In the genomic region with DNA sequence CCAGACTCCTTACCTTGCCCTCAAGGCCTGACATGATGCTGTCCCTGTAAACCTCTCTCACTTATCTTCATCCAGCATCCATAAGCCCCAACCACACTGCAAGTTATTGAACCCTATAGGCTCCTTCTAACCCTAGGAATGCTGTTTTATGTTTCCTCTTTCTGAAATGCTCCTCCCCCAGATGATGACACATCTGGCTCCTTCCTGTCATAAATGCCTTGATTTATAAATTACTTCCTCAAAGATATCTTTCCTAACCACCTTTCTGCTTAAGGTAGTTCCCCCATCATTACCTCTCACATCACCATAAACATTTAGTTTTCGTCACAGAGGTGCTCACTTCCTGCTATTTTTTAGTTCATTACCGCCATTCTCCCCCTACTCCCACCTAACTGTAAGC, we compare ENCODE assay signal across 1 cellular context.
TF ChIP-seq lines count a peak whose summit lies in the region.

No MANE protein-coding gene starts in this region.

TF ChIP-seq in GM12878, 131 proteins besides CTCF, POLR2A, EP300 and RAD21 (continued from another document and continues in another):
- TF ChIP-seq CUX1 (IDR thresholded peaks at IDR 0.05; ENCODE audit: insufficient replicate concordance, low read depth, low read length) (no peak), PKNOX1 (IDR thresholded peaks at IDR 0.05) (peak; percentile 41), SP1 (IDR thresholded peaks at IDR 0.05; ENCODE audit: low read depth, low read length) (no peak), CHD4 (IDR thresholded peaks at IDR 0.05) (no peak), SPI1 (IDR thresholded peaks at IDR 0.05; ENCODE audit: borderline replicate concordance, insufficient read depth, low read depth, low read length) (peak; percentile 50; the same call in 1 of the 2 replicates), NBN (IDR thresholded peaks at IDR 0.05) (0 out of 2 replicates have a peak, but pooled peaks have one; percentile 35), SMAD1 (IDR thresholded peaks at IDR 0.05; ENCODE audit: low read depth, partially characterized antibody) (no peak), CREB1 (IDR thresholded peaks at IDR 0.05; ENCODE audit: low read depth) (peak; percentile 87), SUPT20H (IDR thresholded peaks at IDR 0.05; ENCODE audit: borderline replicate concordance, control insufficient read depth, low read depth, low read length) (no peak), ZZZ3 (IDR thresholded peaks at IDR 0.05; ENCODE audit: control insufficient read depth, insufficient read length, low read depth) (no peak), ZNF384 (IDR thresholded peaks at IDR 0.05; ENCODE audit: borderline replicate concordance, low read depth, low read length) (no peak), CBX3 (IDR thresholded peaks at IDR 0.05; ENCODE audit: borderline replicate concordance, low read depth) (no peak), SMC3 (IDR thresholded peaks at IDR 0.05; ENCODE audit: borderline replicate concordance, low read length) (no peak), SMAD5 (IDR thresholded peaks at IDR 0.05; ENCODE audit: low read depth) (no peak), ZNF592 (IDR thresholded peaks at IDR 0.05) (no peak), RFX5 (IDR thresholded peaks at IDR 0.05; ENCODE audit: low read depth, low read length) (no peak), SRF (IDR thresholded peaks at IDR 0.05; ENCODE audit: low read depth in 2 of 2, low read length in 2 of 2) (no peak), DPF2 (IDR thresholded peaks at IDR 0.05) (0 out of 2 replicates have a peak, but pooled peaks have one; percentile 8), ETV6 (conservative IDR thresholded peaks at IDR 0.05 in 1 of 2, IDR thresholded peaks at IDR 0.05 in 1 of 2; ENCODE audit: borderline replicate concordance in 1 of 2, low read depth in 1 of 2) (peak in 1 of 2 experiments; percentile 77; a peak in 2 of 4 replicates), NFIC (IDR thresholded peaks at IDR 0.05; ENCODE audit: low read depth, low read length) (no peak; the same call in 1 of the 2 replicates), FOS (IDR thresholded peaks at IDR 0.05; ENCODE audit: borderline replicate concordance, extremely low read depth, insufficient read length) (no peak), BCL11A (IDR thresholded peaks at IDR 0.05; ENCODE audit: low read depth, low read length) (no peak; the same call in 1 of the 2 replicates), JUNB (IDR thresholded peaks at IDR 0.05) (no peak), RELB (IDR thresholded peaks at IDR 0.05; ENCODE audit: low read depth) (no peak), MTA2 (IDR thresholded peaks at IDR 0.05; ENCODE audit: low read depth) (peak; percentile 71), RUNX3 (IDR thresholded peaks at IDR 0.05; ENCODE audit: low read length) (peak; percentile 58)
- TF ChIP-seq, protein P1, sequence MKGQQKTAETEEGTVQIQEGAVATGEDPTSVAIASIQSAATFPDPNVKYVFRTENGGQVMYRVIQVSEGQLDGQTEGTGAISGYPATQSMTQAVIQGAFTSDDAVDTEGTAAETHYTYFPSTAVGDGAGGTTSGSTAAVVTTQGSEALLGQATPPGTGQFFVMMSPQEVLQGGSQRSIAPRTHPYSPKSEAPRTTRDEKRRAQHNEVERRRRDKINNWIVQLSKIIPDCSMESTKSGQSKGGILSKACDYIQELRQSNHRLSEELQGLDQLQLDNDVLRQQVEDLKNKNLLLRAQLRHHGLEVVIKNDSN (IDR thresholded peaks at IDR 0.05; ENCODE audit: borderline replicate concordance, extremely low read length, insufficient read depth, low read depth, low read length): no peak
- TF ChIP-seq, protein P2, sequence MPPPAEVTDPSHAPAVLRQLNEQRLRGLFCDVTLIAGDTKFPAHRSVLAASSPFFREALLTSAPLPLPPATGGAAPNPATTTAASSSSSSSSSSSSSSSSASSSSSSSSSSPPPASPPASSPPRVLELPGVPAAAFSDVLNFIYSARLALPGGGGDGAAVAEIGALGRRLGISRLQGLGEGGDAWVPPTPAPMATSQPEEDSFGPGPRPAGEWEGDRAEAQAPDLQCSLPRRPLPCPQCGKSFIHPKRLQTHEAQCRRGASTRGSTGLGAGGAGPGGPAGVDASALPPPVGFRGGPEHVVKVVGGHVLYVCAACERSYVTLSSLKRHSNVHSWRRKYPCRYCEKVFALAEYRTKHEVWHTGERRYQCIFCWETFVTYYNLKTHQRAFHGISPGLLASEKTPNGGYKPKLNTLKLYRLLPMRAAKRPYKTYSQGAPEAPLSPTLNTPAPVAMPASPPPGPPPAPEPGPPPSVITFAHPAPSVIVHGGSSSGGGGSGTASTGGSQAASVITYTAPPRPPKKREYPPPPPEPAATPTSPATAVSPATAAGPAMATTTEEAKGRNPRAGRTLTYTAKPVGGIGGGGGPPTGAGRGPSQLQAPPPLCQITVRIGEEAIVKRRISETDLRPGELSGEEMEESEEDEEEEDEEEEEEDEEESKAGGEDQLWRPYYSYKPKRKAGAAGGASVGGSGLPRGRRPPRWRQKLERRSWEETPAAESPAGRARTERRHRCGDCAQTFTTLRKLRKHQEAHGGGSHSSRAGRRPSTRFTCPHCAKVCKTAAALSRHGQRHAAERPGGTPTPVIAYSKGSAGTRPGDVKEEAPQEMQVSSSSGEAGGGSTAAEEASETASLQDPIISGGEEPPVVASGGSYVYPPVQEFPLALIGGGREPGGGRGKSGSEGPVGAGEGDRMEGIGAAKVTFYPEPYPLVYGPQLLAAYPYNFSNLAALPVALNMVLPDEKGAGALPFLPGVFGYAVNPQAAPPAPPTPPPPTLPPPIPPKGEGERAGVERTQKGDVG (CRISPR knock-in tag; IDR thresholded peaks at IDR 0.05): no peak
- TF ChIP-seq, protein P3, sequence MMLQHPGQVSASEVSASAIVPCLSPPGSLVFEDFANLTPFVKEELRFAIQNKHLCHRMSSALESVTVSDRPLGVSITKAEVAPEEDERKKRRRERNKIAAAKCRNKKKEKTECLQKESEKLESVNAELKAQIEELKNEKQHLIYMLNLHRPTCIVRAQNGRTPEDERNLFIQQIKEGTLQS (IDR thresholded peaks at IDR 0.05; ENCODE audit: borderline replicate concordance, extremely low read depth, low read depth, low read length): no peak
- TF ChIP-seq, protein P4, sequence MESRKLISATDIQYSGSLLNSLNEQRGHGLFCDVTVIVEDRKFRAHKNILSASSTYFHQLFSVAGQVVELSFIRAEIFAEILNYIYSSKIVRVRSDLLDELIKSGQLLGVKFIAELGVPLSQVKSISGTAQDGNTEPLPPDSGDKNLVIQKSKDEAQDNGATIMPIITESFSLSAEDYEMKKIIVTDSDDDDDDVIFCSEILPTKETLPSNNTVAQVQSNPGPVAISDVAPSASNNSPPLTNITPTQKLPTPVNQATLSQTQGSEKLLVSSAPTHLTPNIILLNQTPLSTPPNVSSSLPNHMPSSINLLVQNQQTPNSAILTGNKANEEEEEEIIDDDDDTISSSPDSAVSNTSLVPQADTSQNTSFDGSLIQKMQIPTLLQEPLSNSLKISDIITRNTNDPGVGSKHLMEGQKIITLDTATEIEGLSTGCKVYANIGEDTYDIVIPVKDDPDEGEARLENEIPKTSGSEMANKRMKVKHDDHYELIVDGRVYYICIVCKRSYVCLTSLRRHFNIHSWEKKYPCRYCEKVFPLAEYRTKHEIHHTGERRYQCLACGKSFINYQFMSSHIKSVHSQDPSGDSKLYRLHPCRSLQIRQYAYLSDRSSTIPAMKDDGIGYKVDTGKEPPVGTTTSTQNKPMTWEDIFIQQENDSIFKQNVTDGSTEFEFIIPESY (IDR thresholded peaks at IDR 0.05): no peak
